ENCODE assay signal across 8 cellular contexts in genomic region chr15:49064884-49065283, GRCh38.
"Had no signal": no experiment of that assay in that cellular context is flagged by ENCODE, and none has a peak within 500 bp of the region (broad histone marks: within the 10 kb centered on the region; RNA-seq: fewer than 3 reads in every experiment).

No MANE protein-coding gene starts in this region.

- H3K4me1 Mint-ChIP-seq: IgD-negative memory B cell had no signal

- DNase-seq: GM23248, GOT3, H7, HFFc6 had no signal

- H3K4me3 ChIP-seq: GM23248, HAP-1 had no signal

- H3K9ac ChIP-seq: GM23248 had no signal

- H3K36me3 Mint-ChIP-seq: IgD-negative memory B cell had no signal

- H3K9me3 ChIP-seq: HAP-1 had no signal

- H3K27ac Mint-ChIP-seq: HFFc6, IgD-negative memory B cell had no signal

- ATAC-seq: HCT116 had no signal

- H3K36me3 ChIP-seq: HAP-1 had no signal

- H3K4me3 Mint-ChIP-seq: HFFc6, IgD-negative memory B cell had no signal

- H3K4me1 ChIP-seq: HAP-1 had no signal

- FAIRE-seq: HTR-8/SVneo had no signal

- H3K9me3 Mint-ChIP-seq: HFFc6, IgD-negative memory B cell had no signal

- H3K27ac ChIP-seq: GM23248 had no signal
